8 cellular contexts compared by ENCODE assay signal in genomic region chr3:195150194-195151118, GRCh38.
DNase-seq lines count a peak whose midpoint lies in the region; ATAC-seq, FAIRE-seq and TF ChIP-seq lines count a peak whose summit lies in the region.

No MANE protein-coding gene starts in this region.

- H3K9me3 Mint-ChIP-seq in activated naive CD8-positive, alpha-beta T cell treated with anti-CD3 and anti-CD28 coated beads for 36 hours: no peaks in the 10 kb centered on the region

- H3K27ac ChIP-seq in psoas muscle: peak overlapping the region; percentile 34

- intact Hi-C loops in left ventricle myocardium superior (cut with micrococcal nuclease) (no loop called here), psoas muscle (cut with DNase I) (loop anchor here in 1 of 2 donors (5.0 to 10.0 kb wide), 2 partner anchors 104 to 468 kb away; no protein-coding TSS in a partner anchor)

- peak; percentile 73 for ATAC-seq in left ventricle myocardium superior
- peak in 3 of 4 donors; percentile 24 to 40 (median 33) for ATAC-seq in psoas muscle
- ATAC-seq in GM18858 (IDR thresholded peaks at IDR 0.05; ENCODE audit: unreplicated experiment): no peak

- H3K9me3 ChIP-seq in psoas muscle: no peaks in the 10 kb centered on the region

- no peaks in the 10 kb centered on the region for H3K36me3 ChIP-seq in psoas muscle (ENCODE audit: insufficient read depth in 1 of 2, low read depth in 1 of 2)

- peak; percentile 39 for DNase-seq in stimulated activated CD4-positive, alpha-beta T cell treated with anti-CD3 and anti-CD28 coated beads, Interleukin-15, amount 100 ng/mL, for 24 hours
- no peak for DNase-seq in stimulated activated CD4-positive, alpha-beta T cell treated with anti-CD3 and anti-CD28 coated beads, Interleukin-12 subunit alpha, Interleukin-12 subunit beta, amount 100 ng/mL, for 4 hours
- DNase-seq in NCI-H187 (lab: John Stamatoyannopoulos, UW): peak; percentile 26 to 77
- DNase-seq in activated naive CD8-positive, alpha-beta T cell treated with anti-CD3 and anti-CD28 coated beads for 36 hours: no peak
- peak; percentile 75 for DNase-seq in left ventricle myocardium superior
- DNase-seq in psoas muscle: peak; percentile 50 to 66
- DNase-seq in urothelium cell line (ENCODE audit: low spot score): no peak

- H3K36me3 Mint-ChIP-seq in activated naive CD8-positive, alpha-beta T cell treated with anti-CD3 and anti-CD28 coated beads for 36 hours: peaks cover 9% of the 10 kb centered on the region

- peak overlapping the region; percentile 24 for H3K4me3 ChIP-seq in psoas muscle

- 62 to 71% (median 68%) methylated on average over 19 to 20 of the region's 20 CpGs for WGBS in psoas muscle, 3 donors

- no peaks in the 10 kb centered on the region for H3K27me3 Mint-ChIP-seq in activated naive CD8-positive, alpha-beta T cell treated with anti-CD3 and anti-CD28 coated beads for 36 hours

- H3K27me3 ChIP-seq in psoas muscle (ENCODE audit: insufficient read depth in 3 of 3, low read length in 2 of 3): no peaks in the 10 kb centered on the region

- H3K27ac Mint-ChIP-seq in activated naive CD8-positive, alpha-beta T cell treated with anti-CD3 and anti-CD28 coated beads for 36 hours: peak overlapping the region; percentile 64

- FAIRE-seq in urothelium cell line (lab: Jason Lieb, UNC): no peak

- H3K4me1 ChIP-seq in psoas muscle: peaks cover 23% of the 10 kb centered on the region

- no peak for TF ChIP-seq CTCF in psoas muscle (IDR thresholded peaks at IDR 0.05)

- H3K4me1 Mint-ChIP-seq in activated naive CD8-positive, alpha-beta T cell treated with anti-CD3 and anti-CD28 coated beads for 36 hours: peaks cover 49% of the 10 kb centered on the region

- peak overlapping the region; percentile 73 for H3K4me3 Mint-ChIP-seq in activated naive CD8-positive, alpha-beta T cell treated with anti-CD3 and anti-CD28 coated beads for 36 hours

Comparison
In these comparisons a context has a peak if more than half of its experiments do, and no peak if none do; other contexts are left out.
1. DNase-seq: peak in stimulated activated CD4-positive, alpha-beta T cell treated with anti-CD3 and anti-CD28 coated beads, Interleukin-15, amount 100 ng/mL, for 24 hours (single experiment), NCI-H187 (2 of 2), left ventricle myocardium superior (single experiment) and psoas muscle (2 of 2); none in stimulated activated CD4-positive, alpha-beta T cell treated with anti-CD3 and anti-CD28 coated beads, Interleukin-12 subunit alpha, Interleukin-12 subunit beta, amount 100 ng/mL, for 4 hours (single experiment), activated naive CD8-positive, alpha-beta T cell treated with anti-CD3 and anti-CD28 coated beads for 36 hours (single experiment) and urothelium cell line (single experiment).